ENCODE assay signal across 8 cellular contexts in genomic region chr11:69443968-69444364, GRCh38. TPM values are rescaled to one million over a fixed set of nuclear protein-coding genes. Genes with fewer than 3 reads are reported as not detected.
DNase-seq lines count a peak whose midpoint lies in the region; ATAC-seq and TF ChIP-seq lines count a peak whose summit lies in the region.

No MANE protein-coding gene starts in this region.

- TF ChIP-seq CTCF in CD4-positive, alpha-beta T cell (IDR thresholded peaks at IDR 0.05): no peak
- TF ChIP-seq CTCF in RWPE2 (IDR thresholded peaks at IDR 0.05; ENCODE audit: poor library complexity, severe bottlenecking) (no peak), esophagus squamous epithelium (IDR thresholded peaks at IDR 0.05) (no peak), ovary (IDR thresholded peaks at IDR 0.05) (no peak), mucosa of descending colon (IDR thresholded peaks at IDR 0.05) (no peak)

- H3K4me1 ChIP-seq in RWPE2 (ENCODE audit: insufficient read depth, poor library complexity, severe bottlenecking) (peaks cover 37% of the 10 kb centered on the region), esophagus squamous epithelium (peaks cover 18 to 65% (median 23%) of the 10 kb centered on the region in 3 donors), ovary (ENCODE audit: insufficient read depth) (peaks cover 1% of the 10 kb centered on the region), mucosa of descending colon (ENCODE audit: low read depth) (peaks cover 9% of the 10 kb centered on the region)

- H3K27me3 ChIP-seq in CD4-positive, alpha-beta T cell (ENCODE audit: control insufficient read depth, insufficient read depth, low read length): no peaks in the 10 kb centered on the region
- H3K27me3 ChIP-seq in RWPE2 (ENCODE audit: insufficient read depth, poor library complexity, severe bottlenecking) (no peaks in the 10 kb centered on the region), esophagus squamous epithelium (no peaks in the 10 kb centered on the region), ovary (no peaks in the 10 kb centered on the region)

- DNase-seq in CD4-positive, alpha-beta T cell: no peak
- DNase-seq in RWPE2 (ENCODE audit: low spot score): no peak
- no peak for DNase-seq in esophagus squamous epithelium (lab: John Stamatoyannopoulos, UW)
- no peak for DNase-seq in ovary
- DNase-seq in mucosa of descending colon: no peak
- no peak for DNase-seq in superior temporal gyrus (ENCODE audit: extremely low spot score)
- DNase-seq in DMS79 (lab: John Stamatoyannopoulos, UW): no peak
- DNase-seq in islet precursor cell: no peak

- intact Hi-C loops in CD4-positive, alpha-beta T cell (cut with DNase I, micrococcal nuclease): loop anchor here in 1 of 2 experiments (2.0 kb wide), 1 partner anchor 147 kb away; no protein-coding TSS in a partner anchor
- intact Hi-C loops in esophagus squamous epithelium (cut with DNase I): no loop called here
- intact Hi-C loops in ovary (cut with DNase I): no loop called here
- intact Hi-C loops in mucosa of descending colon (cut with DNase I, micrococcal nuclease): no loop called here

- POLR2A ChIA-PET in CD4-positive, alpha-beta T cell (lab: Charles Lee): no interaction called here

- peak overlapping the region; percentile 38 for H3K4me3 Mint-ChIP-seq in CD4-positive, alpha-beta T cell

- H3K4me1 Mint-ChIP-seq in CD4-positive, alpha-beta T cell (ENCODE audit: low read depth): peaks cover 12% of the 10 kb centered on the region

- H3K36me3 Mint-ChIP-seq in CD4-positive, alpha-beta T cell (ENCODE audit: low read depth): no peaks in the 10 kb centered on the region

- WGBS in esophagus squamous epithelium, 2 donors: 33 to 60% methylated on average over 1 of the region's 6 CpGs
- 35 to 45% (median 44%) methylated on average over 6 of the region's 6 CpGs for WGBS in ovary, 3 donors

- CTCF ChIA-PET in CD4-positive, alpha-beta T cell (lab: Charles Lee): no interaction called here

- H3K36me3 ChIP-seq in RWPE2 (ENCODE audit: low read depth): no peaks in the 10 kb centered on the region
- H3K36me3 ChIP-seq in esophagus squamous epithelium: no peaks in the 10 kb centered on the region
- H3K36me3 ChIP-seq in ovary: no peaks in the 10 kb centered on the region
- H3K36me3 ChIP-seq in mucosa of descending colon (ENCODE audit: low read depth): no peaks in the 10 kb centered on the region

- peaks cover 19% of the 10 kb centered on the region for H3K27me3 Mint-ChIP-seq in CD4-positive, alpha-beta T cell

- ATAC-seq in CD4-positive, alpha-beta T cell (ENCODE audit: poor library complexity): no peak
- ATAC-seq in RWPE2 (ENCODE audit: low read depth) (no peak), mucosa of descending colon (no peak)

- TF ChIP-seq POLR2A in esophagus squamous epithelium (IDR thresholded peaks at IDR 0.05): no peak
- TF ChIP-seq POLR2A in ovary (IDR thresholded peaks at IDR 0.05): no peak

- H3K4me3 ChIP-seq in RWPE2 (ENCODE audit: severe bottlenecking) (no peak overlapping the region), esophagus squamous epithelium (peak overlapping the region in 3 of 4 donors; percentile 42 to 64 (median 47)), ovary (peak overlapping the region; percentile 38), mucosa of descending colon (no peak overlapping the region)

- TF ChIP-seq EP300 in ovary (IDR thresholded peaks at IDR 0.05): no peak

- H3K27ac Mint-ChIP-seq in CD4-positive, alpha-beta T cell: no peak overlapping the region

- H3K9me3 Mint-ChIP-seq in CD4-positive, alpha-beta T cell: no peaks in the 10 kb centered on the region

- no peak overlapping the region for H3K27ac ChIP-seq in CD4-positive, alpha-beta T cell (ENCODE audit: low read depth, low read length)
- H3K27ac ChIP-seq in RWPE2 (ENCODE audit: poor library complexity, severe bottlenecking) (peak overlapping the region; percentile 72), esophagus squamous epithelium (peak overlapping the region; percentile 53 to 87 (median 84)), ovary (no peak overlapping the region)

- no peaks in the 10 kb centered on the region for H3K9me3 ChIP-seq in CD4-positive, alpha-beta T cell (ENCODE audit: control insufficient read depth, low read length)
- no peaks in the 10 kb centered on the region for H3K9me3 ChIP-seq in RWPE2 (ENCODE audit: severe bottlenecking)
- no peaks in the 10 kb centered on the region for H3K9me3 ChIP-seq in esophagus squamous epithelium
- no peaks in the 10 kb centered on the region for H3K9me3 ChIP-seq in ovary
- H3K9me3 ChIP-seq in mucosa of descending colon: no peaks in the 10 kb centered on the region

RNA-seq across cellular contexts. Expression of gene LINC01488, which starts 37.5 kb away (rescaled TPM):
- total RNA-seq in CD4-positive, alpha-beta T cell: not detected
- total RNA-seq in esophagus squamous epithelium: not detected
- total RNA-seq in ovary: not detected
- not detected for polyA plus RNA-seq in ovary
- not detected for total RNA-seq in mucosa of descending colon

Comparison
In these comparisons a context has a peak if more than half of its experiments do, and no peak if none do; other contexts are left out.
1. H3K27ac ChIP-seq: peak in RWPE2 (single experiment) and esophagus squamous epithelium (4 of 4); none in CD4-positive, alpha-beta T cell (single experiment) and ovary (0 of 2).
2. H3K4me3 ChIP-seq: peak in esophagus squamous epithelium (3 of 4) and ovary (single experiment); none in RWPE2 (single experiment) and mucosa of descending colon (single experiment).